Comparison of ENCODE assay signal across 20 cellular contexts in genomic region chr11:135023499-135023898, GRCh38.
DNase-seq lines count a peak whose midpoint lies in the region; ATAC-seq lines count a peak whose summit lies in the region.
"Had no signal": no experiment of that assay in that cellular context is flagged by ENCODE, and none has a peak within 500 bp of the region (broad histone marks: within the 10 kb centered on the region; RNA-seq: fewer than 3 reads in every experiment).

No MANE protein-coding gene starts in this region.

- peaks cover 3% of the 10 kb centered on the region; the same call in 1 of the 2 replicates for H3K9me3 ChIP-seq in SK-N-MC (ENCODE audit: low read depth, low read length)
- H3K9me3 ChIP-seq: A549; BE2C; BLaER1 treated with 17β-estradiol and CSF1 and Interleukin-3, amounts not matched to agents 10 nM and 100 nM; HAP-1 had no signal

- H3K27ac ChIP-seq in SK-N-MC = peak overlapping the region; percentile 95
- H3K27ac ChIP-seq: A549; BLaER1 treated with 17β-estradiol and CSF1 and Interleukin-3, amounts not matched to agents 10 nM and 100 nM had no signal

- peaks cover 2% of the 10 kb centered on the region; the same call in 1 of the 2 replicates for H3K36me3 ChIP-seq in SK-N-MC (ENCODE audit: insufficient read depth, low read length)
- H3K36me3 ChIP-seq: BE2C; BLaER1 treated with 17β-estradiol and CSF1 and Interleukin-3, amounts not matched to agents 10 nM and 100 nM; HAP-1 had no signal

- H3K9ac ChIP-seq in SK-N-MC (ENCODE audit: insufficient read length) = no peak overlapping the region
- H3K9ac ChIP-seq: BLaER1 treated with 17β-estradiol and CSF1 and Interleukin-3, amounts not matched to agents 10 nM and 100 nM had no signal

- ATAC-seq in GM18498 (IDR thresholded peaks at IDR 0.05; ENCODE audit: unreplicated experiment) = no peak
- ATAC-seq: A549 had no signal

- H3K4me3 ChIP-seq in SK-N-MC = no peak overlapping the region
- H3K4me3 ChIP-seq: A549; BLaER1 treated with 17β-estradiol and CSF1 and Interleukin-3, amounts not matched to agents 10 nM and 100 nM; HAP-1 had no signal

- DNase-seq in NCI-H2029 (lab: John Stamatoyannopoulos, UW) (peak; percentile 68), NCI-H2029 treated with DMSO at 0.1 percent for 48 hours (lab: John Stamatoyannopoulos, UW) (no peak), NCI-H524 (lab: John Stamatoyannopoulos, UW) (peak; percentile 41 to 78), SK-N-MC (ENCODE audit: low read depth, low spot score) (no peak), islet precursor cell (peak; percentile 20), T1000 (lab: John Stamatoyannopoulos, UW) (no peak)
- DNase-seq: 8988T; ACHN; AML-193; BE2C; CD4-positive, alpha-beta T cell; CD8-positive, alpha-beta memory T cell; DMS153; DND-41; GOT3; HFFc6 had no signal

Comparison
In these comparisons a context has a peak if more than half of its experiments do, and no peak if none do; other contexts are left out.
1. DNase-seq: peak in NCI-H2029 (single experiment), NCI-H524 (2 of 2) and islet precursor cell (single experiment); none in NCI-H2029 treated with DMSO at 0.1 percent for 48 hours (single experiment), SK-N-MC (single experiment) and T1000 (single experiment).